22 cellular contexts compared by ENCODE assay signal in genomic region chr1:169618367-169618766, GRCh38. TPM values are rescaled to one million over a fixed set of nuclear protein-coding genes. Genes with fewer than 3 reads are reported as not detected.
"Had no signal": no experiment of that assay in that cellular context is flagged by ENCODE, and none has a peak within 500 bp of the region (broad histone marks: within the 10 kb centered on the region; RNA-seq: fewer than 3 reads in every experiment).

No MANE protein-coding gene starts in this region.

- H3K27ac ChIP-seq: gastroesophageal sphincter, ovary, spleen, tibial artery, vagina had no signal

- H3K36me3 ChIP-seq: gastroesophageal sphincter, ovary, spleen, tibial artery, upper lobe of left lung, vagina had no signal

- H3K4me1 ChIP-seq: gastroesophageal sphincter, spleen, tibial artery, upper lobe of left lung, vagina had no signal

- DNase-seq: cerebellar nuclear complex; effector CD4-positive, alpha-beta T cell; endodermal cell; foreskin fibroblast; head of caudate nucleus; hippocampal formation; natural killer cell; nucleus accumbens; ovary; spleen; stimulated activated CD4-positive, alpha-beta T cell treated with anti-CD3 and anti-CD28 coated beads, Interleukin-15, amount 100 ng/mL, for 24 hours; stimulated activated CD4-positive, alpha-beta T cell treated with anti-CD3 and anti-CD28 coated beads, Interleukin-1b, Interleukin-23, amount 100 ng/mL, for 48 hours; stimulated activated CD4-positive, alpha-beta T cell treated with anti-CD3 and anti-CD28 coated beads, Interleukin-4, amount 100 ng/mL, for 24 hours; tibial artery; upper lobe of left lung had no signal

- H3K9me3 ChIP-seq: gastroesophageal sphincter, ovary, spleen, tibial artery, upper lobe of left lung, vagina had no signal

- H3K4me3 ChIP-seq: gastroesophageal sphincter, ovary, spleen, tibial artery, upper lobe of left lung, vagina had no signal

- ATAC-seq: gastroesophageal sphincter; natural killer cell; sciatic nerve; stimulated activated memory B cell treated with anti-CD40 and anti-IgM and Interleukin-4, amounts not matched to agents 10 μg/mL and 1 μg/mL and 100 μg/mL, for 72 hours had no signal

- H3K27me3 ChIP-seq: gastroesophageal sphincter, ovary, spleen, tibial artery, upper lobe of left lung, vagina had no signal

RNA-seq across cellular contexts. Expression of gene SELP, which starts 11.6 kb away (rescaled TPM):
- total RNA-seq: endodermal cell, kidney epithelial cell, myocyte, neural crest cell had no signal

RNA-seq across cellular contexts. Expression of gene F5, which starts 32.1 kb away (rescaled TPM):
- total RNA-seq: kidney epithelial cell, myocyte, neural crest cell had no signal
